In the genomic region with DNA sequence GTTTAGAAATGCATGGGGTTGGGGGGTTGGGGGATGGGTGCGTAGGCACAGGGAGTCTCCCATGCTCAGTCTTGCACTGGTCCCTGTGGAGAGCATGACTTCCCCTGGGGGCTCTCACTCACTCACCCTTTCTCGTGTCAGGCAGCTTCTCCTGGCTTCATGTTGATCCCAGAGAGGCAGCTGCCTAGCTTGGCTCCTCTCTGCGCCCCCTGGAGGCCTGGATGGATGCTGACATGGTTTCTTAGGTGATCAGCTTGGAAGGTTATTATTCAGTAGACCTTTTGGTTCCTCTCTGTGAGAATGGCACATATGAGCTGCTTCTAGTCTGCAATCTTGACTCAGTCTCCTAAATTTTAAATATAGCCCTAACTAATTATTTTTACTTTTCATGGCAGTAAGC, we compare ENCODE assay signal across 9 cellular contexts.
DNase-seq lines count a peak whose midpoint lies in the region; ATAC-seq and TF ChIP-seq lines count a peak whose summit lies in the region.
"Had no signal": no experiment of that assay in that cellular context is flagged by ENCODE, and none has a peak within 500 bp of the region (broad histone marks: within the 10 kb centered on the region; RNA-seq: fewer than 3 reads in every experiment).

No MANE protein-coding gene starts in this region.

- TF ChIP-seq CTCF in GM06990 (IDR thresholded peaks at IDR 0.05; ENCODE audit: insufficient read depth, low read length, poor library complexity, severe bottlenecking) (peak; percentile 73), OCI-LY1 (IDR thresholded peaks at IDR 0.05; ENCODE audit: low read length) (peak; percentile 54; the same call in 1 of the 2 replicates), lower leg skin (IDR thresholded peaks at IDR 0.05) (no peak)

- peaks cover 13 to 19% (median 18%) of the 10 kb centered on the region in 3 donors for H3K9me3 Mint-ChIP-seq in T-cell

- no peak overlapping the region for H3K9ac ChIP-seq in OCI-LY1 (ENCODE audit: low read length)

- peak; percentile 66 for ATAC-seq in GM21515 (IDR thresholded peaks at IDR 0.05; ENCODE audit: unreplicated experiment)
- ATAC-seq in T-cell (replicated peaks in 1 of 4): no peak

- no peak overlapping the region for H3K4me3 ChIP-seq in GM06990 (replicated peaks; ENCODE audit: low read depth, low read length)
- no peak overlapping the region for H3K4me3 ChIP-seq in OCI-LY1 (ENCODE audit: low read depth, low read length, poor library complexity, severe bottlenecking)
- H3K4me3 ChIP-seq in iPS DF 6.9 (ENCODE audit: low read length): no peak overlapping the region
- no peak overlapping the region for H3K4me3 ChIP-seq in lower leg skin (ENCODE audit: low read depth, poor library complexity, severe bottlenecking)

- no peak overlapping the region for H3K4me2 ChIP-seq in OCI-LY1 (ENCODE audit: low read length)

- no peak overlapping the region for H3K4me3 Mint-ChIP-seq in T-cell
- H3K4me3 Mint-ChIP-seq: activated naive CD8-positive, alpha-beta T cell had no signal

- no peak overlapping the region for H3K27ac Mint-ChIP-seq in T-cell
- H3K27ac Mint-ChIP-seq: activated naive CD8-positive, alpha-beta T cell had no signal

- H4K20me1 ChIP-seq in OCI-LY1 (ENCODE audit: insufficient read depth, low read length): no peaks in the 10 kb centered on the region

- H3K79me2 ChIP-seq in OCI-LY1 (ENCODE audit: insufficient read depth, low read length): no peaks in the 10 kb centered on the region

- no peak overlapping the region for H3K27ac ChIP-seq in OCI-LY1 (ENCODE audit: low read depth, low read length, poor library complexity, severe bottlenecking)
- H3K27ac ChIP-seq in iPS DF 6.9 (ENCODE audit: low read length): no peak overlapping the region

- POLR2A ChIA-PET in T-cell (lab: Charles Lee): no interaction called here

- H3K36me3 Mint-ChIP-seq in T-cell: no peaks in the 10 kb centered on the region
- H3K36me3 Mint-ChIP-seq: activated naive CD8-positive, alpha-beta T cell had no signal

- no peak for TF ChIP-seq POLR2A in lower leg skin (IDR thresholded peaks at IDR 0.05)

- H3K27me3 Mint-ChIP-seq in T-cell: no peaks in the 10 kb centered on the region
- H3K27me3 Mint-ChIP-seq: activated naive CD8-positive, alpha-beta T cell had no signal

- H3K36me3 ChIP-seq in GM06990 (ENCODE audit: control insufficient read depth, insufficient read depth, low read length) (no peaks in the 10 kb centered on the region), OCI-LY1 (ENCODE audit: insufficient read depth, low read length) (no peaks in the 10 kb centered on the region), iPS DF 6.9 (ENCODE audit: control insufficient read depth, insufficient read depth, low read length) (no peaks in the 10 kb centered on the region)

- H3K4me1 ChIP-seq in OCI-LY1 (ENCODE audit: insufficient read depth, low read length, severe bottlenecking) (no peaks in the 10 kb centered on the region), iPS DF 6.9 (ENCODE audit: control insufficient read depth, insufficient read depth, low read length) (no peaks in the 10 kb centered on the region)

- no peak overlapping the region for H2AFZ ChIP-seq in OCI-LY1 (ENCODE audit: low read length)

- H3F3A ChIP-seq in OCI-LY1 (ENCODE audit: insufficient read depth, low read length): no peaks in the 10 kb centered on the region

- no peaks in the 10 kb centered on the region for H3K4me1 Mint-ChIP-seq in T-cell

- no peaks in the 10 kb centered on the region for H3K9me3 ChIP-seq in OCI-LY1 (ENCODE audit: low read length)
- no peaks in the 10 kb centered on the region for H3K9me3 ChIP-seq in iPS DF 6.9 (ENCODE audit: control insufficient read depth, insufficient read depth, low read length)

- DNase-seq in GM06990 (ENCODE audit: extremely low read depth, insufficient read length) (peak; percentile 1), iPS DF 6.9 (ENCODE audit: low read depth, low spot score) (peak; percentile 9), SHP77 treated with DMSO at 0.1 percent for 48 hours (lab: John Stamatoyannopoulos, UW) (no peak), T-cell (no peak), lower leg skin (ENCODE audit: low spot score in 2 of 2) (no peak), GDM1 (lab: John Stamatoyannopoulos, UW) (no peak)

- no peaks in the 10 kb centered on the region for H3K9me2 ChIP-seq in OCI-LY1 (ENCODE audit: low read depth, low read length)

- H3K27me3 ChIP-seq in GM06990 (replicated peaks; ENCODE audit: control insufficient read depth, insufficient read depth, low read length): no peaks in the 10 kb centered on the region
- no peaks in the 10 kb centered on the region for H3K27me3 ChIP-seq in OCI-LY1 (ENCODE audit: insufficient read depth, low read length)
- H3K27me3 ChIP-seq in iPS DF 6.9 (ENCODE audit: control insufficient read depth, insufficient read depth, low read length): no peaks in the 10 kb centered on the region

- no CpG with 5 or more reads among the region's 3 CpGs for WGBS in iPS DF 6.9 (ENCODE audit: insufficient coverage, insufficient read length)
- WGBS in lower leg skin, 2 donors: 66 to 67% methylated on average over 3 of the region's 3 CpGs

- intact Hi-C loops in lower leg skin (cut with DNase I; ENCODE audit: low total_unique reads): no loop called here

- CTCF ChIA-PET in T-cell (lab: Charles Lee): no interaction called here

Comparison
In these comparisons a context has a peak if more than half of its experiments do, and no peak if none do; other contexts are left out.
1. DNase-seq: peak in GM06990 (single experiment) and iPS DF 6.9 (single experiment); none in SHP77 treated with DMSO at 0.1 percent for 48 hours (single experiment), T-cell (0 of 34), lower leg skin (0 of 2) and GDM1 (single experiment).
2. CTCF ChIP-seq: peak in GM06990 (single experiment) and OCI-LY1 (single experiment); none in lower leg skin (0 of 3).